Comparison of ENCODE assay signal across 8 cellular contexts in the genomic region with DNA sequence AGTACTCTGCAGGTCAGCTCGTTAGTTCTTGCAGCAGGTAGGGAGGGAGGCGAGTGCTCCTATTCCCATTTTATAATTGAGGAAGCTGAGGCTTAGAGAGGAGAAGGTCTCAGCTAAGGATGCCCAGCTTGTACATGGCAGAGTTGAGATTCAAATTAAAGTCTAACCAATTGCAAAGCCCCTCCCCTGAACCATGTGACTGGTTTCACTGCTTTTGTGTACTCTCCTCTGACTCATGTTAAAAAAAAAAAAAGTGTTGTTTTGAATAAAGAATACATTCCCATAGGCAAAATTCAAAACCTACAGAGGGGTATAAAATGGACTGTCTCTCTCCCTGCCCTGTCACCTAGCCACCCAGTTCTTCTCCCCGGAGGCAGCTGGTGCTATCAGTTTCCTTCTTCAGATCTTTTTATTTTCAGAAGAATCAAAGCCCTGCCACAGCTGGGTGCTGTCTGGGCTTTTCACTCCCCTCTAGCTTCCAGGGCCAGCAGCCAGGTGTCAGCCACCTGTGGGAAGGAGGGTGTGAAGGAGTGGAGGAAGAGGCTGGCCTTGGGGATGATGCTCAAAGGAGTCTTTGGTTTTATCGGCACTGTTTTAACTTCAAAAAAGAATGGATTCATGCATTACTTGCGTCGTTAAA. TPM values are rescaled to one million over a fixed set of nuclear protein-coding genes. Genes with fewer than 3 reads are reported as not detected.
DNase-seq lines count a peak whose midpoint lies in the region; ATAC-seq and TF ChIP-seq lines count a peak whose summit lies in the region.

No MANE protein-coding gene starts in this region.

- H3K9me3 ChIP-seq in CD4-positive, alpha-beta T cell (ENCODE audit: control insufficient read depth, low read length): no peaks in the 10 kb centered on the region

- intact Hi-C loops in CD4-positive, alpha-beta T cell (cut with DNase I, micrococcal nuclease): no loop called here

- no peak overlapping the region for H3K27ac ChIP-seq in CD4-positive, alpha-beta T cell (ENCODE audit: low read depth, low read length)

- H3K27ac Mint-ChIP-seq in CD4-positive, alpha-beta T cell: peak overlapping the region; percentile 47
- H3K27ac Mint-ChIP-seq in activated naive CD8-positive, alpha-beta T cell treated with anti-CD3 and anti-CD28 coated beads, Interleukin-2, amount 50 U/mL, for 24 hours: peak overlapping the region; percentile 75
- H3K27ac Mint-ChIP-seq in memory B cell: peak overlapping the region; percentile 63

- H3K27me3 ChIP-seq in CD4-positive, alpha-beta T cell (ENCODE audit: control insufficient read depth, insufficient read depth, low read length): no peaks in the 10 kb centered on the region

- peaks cover 69% of the 10 kb centered on the region for H3K36me3 Mint-ChIP-seq in CD4-positive, alpha-beta T cell (ENCODE audit: low read depth)
- peaks cover 22% of the 10 kb centered on the region for H3K36me3 Mint-ChIP-seq in activated naive CD8-positive, alpha-beta T cell treated with anti-CD3 and anti-CD28 coated beads, Interleukin-2, amount 50 U/mL, for 24 hours (ENCODE audit: low read depth)
- peaks cover 10% of the 10 kb centered on the region for H3K36me3 Mint-ChIP-seq in memory B cell

- CTCF ChIA-PET in CD4-positive, alpha-beta T cell (lab: Charles Lee): interaction anchor here (1.3 kb wide), 1 partner anchor 99 kb away, joined by 4 read pairs; no protein-coding TSS in a partner anchor

- TF ChIP-seq CTCF in CD4-positive, alpha-beta T cell (IDR thresholded peaks at IDR 0.05): no peak

- peak overlapping the region; percentile 16 for H3K4me3 Mint-ChIP-seq in CD4-positive, alpha-beta T cell
- peak overlapping the region; percentile 25 for H3K4me3 Mint-ChIP-seq in activated naive CD8-positive, alpha-beta T cell treated with anti-CD3 and anti-CD28 coated beads, Interleukin-2, amount 50 U/mL, for 24 hours
- H3K4me3 Mint-ChIP-seq in memory B cell: no peak overlapping the region

- ATAC-seq in CD4-positive, alpha-beta T cell (ENCODE audit: poor library complexity): no peak
- peak; percentile 55 for ATAC-seq in activated naive CD8-positive, alpha-beta T cell treated with anti-CD3 and anti-CD28 coated beads, Interleukin-2, amount 50 U/mL, for 24 hours
- ATAC-seq in memory B cell (ENCODE audit: low read depth): no peak

- POLR2A ChIA-PET in CD4-positive, alpha-beta T cell (lab: Charles Lee): no interaction called here

- no peaks in the 10 kb centered on the region for H3K27me3 Mint-ChIP-seq in CD4-positive, alpha-beta T cell
- no peaks in the 10 kb centered on the region for H3K27me3 Mint-ChIP-seq in activated naive CD8-positive, alpha-beta T cell treated with anti-CD3 and anti-CD28 coated beads, Interleukin-2, amount 50 U/mL, for 24 hours
- no peaks in the 10 kb centered on the region for H3K27me3 Mint-ChIP-seq in memory B cell

- no peaks in the 10 kb centered on the region for H3K9me3 Mint-ChIP-seq in CD4-positive, alpha-beta T cell
- H3K9me3 Mint-ChIP-seq in activated naive CD8-positive, alpha-beta T cell treated with anti-CD3 and anti-CD28 coated beads, Interleukin-2, amount 50 U/mL, for 24 hours: no peaks in the 10 kb centered on the region
- H3K9me3 Mint-ChIP-seq in memory B cell: no peaks in the 10 kb centered on the region

- DNase-seq in CD4-positive, alpha-beta T cell: no peak
- DNase-seq in MV-4-11 (lab: John Stamatoyannopoulos, UW) (peak; percentile 19), memory B cell (ENCODE audit: low spot score in 2 of 2) (no peak), SW 1271 (lab: John Stamatoyannopoulos, UW) (no peak), midbrain (lab: John Stamatoyannopoulos, UW) (no peak), cerebellum (ENCODE audit: low spot score) (no peak), GF-D8 (lab: John Stamatoyannopoulos, UW) (no peak)
- DNase-seq in activated naive CD8-positive, alpha-beta T cell treated with anti-CD3 and anti-CD28 coated beads, Interleukin-2, amount 50 U/mL, for 24 hours: no peak

- H3K4me1 Mint-ChIP-seq in CD4-positive, alpha-beta T cell (ENCODE audit: low read depth): peaks cover 36% of the 10 kb centered on the region
- H3K4me1 Mint-ChIP-seq in activated naive CD8-positive, alpha-beta T cell treated with anti-CD3 and anti-CD28 coated beads, Interleukin-2, amount 50 U/mL, for 24 hours: peaks cover 43% of the 10 kb centered on the region
- H3K4me1 Mint-ChIP-seq in memory B cell: peaks cover 15% of the 10 kb centered on the region

RNA-seq across cellular contexts. Expression of gene PSMD9, which starts 5.4 kb away (rescaled TPM):
- total RNA-seq in CD4-positive, alpha-beta T cell: 10 to 100 TPM; 29.5 to 31.8 TPM
- total RNA-seq in cerebellum: 16.0 TPM

RNA-seq across cellular contexts. Expression of gene CFAP251, which starts 24.4 kb away (rescaled TPM):
- under 1 TPM; 0.28 to 0.33 TPM for total RNA-seq in CD4-positive, alpha-beta T cell
- 12.4 TPM for total RNA-seq in cerebellum

RNA-seq across cellular contexts. Expression of gene HPD, which starts 35.4 kb away (rescaled TPM):
- total RNA-seq in CD4-positive, alpha-beta T cell: not detected
- not detected for total RNA-seq in cerebellum

Comparison
In these comparisons a context has a peak if more than half of its experiments do, and no peak if none do; other contexts are left out.
1. RNA of gene CFAP251, which starts 24.4 kb away (total RNA-seq): 12.4 TPM in cerebellum (single experiment); 0.28 to 0.33 TPM in CD4-positive, alpha-beta T cell; every median in the first group is over 10 times any median in the second.
2. Peak in every context shown above with its lines, with median percentiles within 50 percentile points of each other: H3K27ac Mint-ChIP-seq.